In genomic region chr1:59743324-59744108, GRCh38 we compare ENCODE assay signal across 13 cellular contexts.
A peak's percentile ranks its signal among the peaks of the same experiment; 100 is the strongest.
DNase-seq lines count a peak whose midpoint lies in the region; ATAC-seq, FAIRE-seq and TF ChIP-seq lines count a peak whose summit lies in the region.
"Had no signal": no experiment of that assay in that cellular context is flagged by ENCODE, and none has a peak within 500 bp of the region (broad histone marks: within the 10 kb centered on the region; RNA-seq: fewer than 3 reads in every experiment).

No MANE protein-coding gene starts in this region.

- DNase-seq in LNCaP clone FGC (ENCODE audit: low read depth) (peak; percentile 66), caudate nucleus (lab: John Stamatoyannopoulos, UW) (peak in 16 of 61 donors; percentile 3 to 72 (median 15)), kidney (no peak), retina (no peak), GM13976 (ENCODE audit: low spot score) (no peak), NCI-H1417 treated with DMSO at 0.1 percent for 48 hours (lab: John Stamatoyannopoulos, UW) (no peak)
- DNase-seq: CD8-positive, alpha-beta memory T cell; cortex of kidney; NCI-H774; stimulated activated naive CD4-positive, alpha-beta T cell treated with Interleukin-2 at 50 U/mL for 16 hours had no signal

- in situ Hi-C loops in GM13976 (cut with MboI; ENCODE audit: low sequenced_read_pairs, unreplicated experiment): no loop called here

- ATAC-seq in GM21619 (IDR thresholded peaks at IDR 0.05; ENCODE audit: unreplicated experiment): no peak
- ATAC-seq: GM12878 had no signal

- H3K4me1 ChIP-seq in kidney (ENCODE audit: control insufficient read depth in 1 of 2, insufficient read depth in 1 of 2, low read depth in 1 of 2, low read length in 2 of 2) (no peaks in the 10 kb centered on the region), skeletal muscle tissue (ENCODE audit: control insufficient read depth in 3 of 3, insufficient read depth in 3 of 3, low read length in 3 of 3) (peaks cover 7 to 18% (median 13%) of the 10 kb centered on the region in 3 donors)

- H3K9ac ChIP-seq in kidney (ENCODE audit: low read length in 2 of 2) (no peak overlapping the region), skeletal muscle tissue (ENCODE audit: low read depth in 1 of 3, low read length in 3 of 3) (no peak overlapping the region)

- no peak overlapping the region for H3K4me3 ChIP-seq in LNCaP clone FGC (ENCODE audit: low read depth, low read length)
- no peak overlapping the region for H3K4me3 ChIP-seq in kidney (ENCODE audit: low read length in 2 of 2)
- H3K4me3 ChIP-seq in skeletal muscle tissue (ENCODE audit: low read length in 3 of 3): no peak overlapping the region
- H3K4me3 ChIP-seq: GM12878 had no signal

- TF ChIP-seq CTCF in LNCaP clone FGC (IDR thresholded peaks at IDR 0.05; ENCODE audit: control insufficient read depth, extremely low read depth, insufficient read depth) (no peak), kidney (IDR thresholded peaks at IDR 0.05; ENCODE audit: borderline replicate concordance, extremely low read depth, insufficient read depth) (no peak), GM13976 (IDR thresholded peaks at IDR 0.05; ENCODE audit: borderline replicate concordance, control extremely low read depth, extremely low read depth, insufficient read depth, missing control alignments) (no peak)

- intact Hi-C loops in kidney (cut with DNase I): no loop called here

- H3K36me3 ChIP-seq in kidney (ENCODE audit: control insufficient read depth in 1 of 2, insufficient read depth in 2 of 2, low read length in 2 of 2): peaks cover 0 to 3% of the 10 kb centered on the region in 2 donors
- no peaks in the 10 kb centered on the region for H3K36me3 ChIP-seq in skeletal muscle tissue (ENCODE audit: control insufficient read depth in 3 of 3, insufficient read depth in 3 of 3, low read length in 3 of 3)

- H3K9me3 ChIP-seq in kidney (ENCODE audit: control insufficient read depth in 1 of 2, low read length in 2 of 2) (no peaks in the 10 kb centered on the region), skeletal muscle tissue (ENCODE audit: control insufficient read depth in 3 of 3, low read length in 3 of 3) (no peaks in the 10 kb centered on the region)

- H3K27me3 ChIP-seq in skeletal muscle tissue (ENCODE audit: control insufficient read depth in 3 of 3, insufficient read depth in 3 of 3, low read length in 3 of 3): no peaks in the 10 kb centered on the region

- no peak for FAIRE-seq in kidney (lab: Jason Lieb, UNC)
- FAIRE-seq: GM12878 had no signal

- H3K27ac ChIP-seq in caudate nucleus (ENCODE audit: low read depth, low read length) (peak overlapping the region; percentile 63), kidney (ENCODE audit: low read depth in 2 of 2, low read length in 2 of 2) (peak overlapping the region; percentile 26 to 29), skeletal muscle tissue (ENCODE audit: low read depth, low read length) (peak overlapping the region; percentile 53)
